ENCODE assay signal across 12 cellular contexts in genomic region chr7:142885311-142886230, GRCh38. TPM values are rescaled to one million over a fixed set of nuclear protein-coding genes. Genes with fewer than 3 reads are reported as not detected.
DNase-seq lines count a peak whose midpoint lies in the region; ATAC-seq and TF ChIP-seq lines count a peak whose summit lies in the region.
"Had no signal": no experiment of that assay in that cellular context is flagged by ENCODE, and none has a peak within 500 bp of the region (broad histone marks: within the 10 kb centered on the region; RNA-seq: fewer than 3 reads in every experiment).

TRPV6 (minus strand) TSS chr7:142885745.

- no peak for TF ChIP-seq CTCF in neural progenitor cell (IDR thresholded peaks at IDR 0.05)

- in situ Hi-C loops in HAP-1 (cut with MboI; ENCODE audit: low sequenced_read_pairs): no loop called here

- H4K20me1 ChIP-seq in neural progenitor cell (ENCODE audit: low read depth): no peaks in the 10 kb centered on the region

- peaks cover 9% of the 10 kb centered on the region for H3K27me3 Mint-ChIP-seq in neural progenitor cell (ENCODE audit: insufficient read depth, low read depth)

- 37 to 47% methylated on average over 16 of the region's 16 CpGs for WGBS in esophagus, 2 donors

- H3K27ac ChIP-seq in esophagus (ENCODE audit: low read depth in 2 of 2, low read length in 1 of 2) (peak within 1 kb of the TSS; percentile 18 to 69), neural progenitor cell (no peak within 1 kb of the TSS)
- H3K27ac ChIP-seq: ascending aorta, uterus had no signal

- H3K27ac Mint-ChIP-seq in neural progenitor cell: no peak within 1 kb of the TSS
- H3K27ac Mint-ChIP-seq in activated naive CD4-positive, alpha-beta T cell treated with anti-CD3 and anti-CD28 coated beads, Interleukin-2, amount 50 U/mL, for 72 hours: no peak within 1 kb of the TSS

- no peak within 1 kb of the TSS for H3K4me2 ChIP-seq in neural progenitor cell

- H3K9ac ChIP-seq in NT2/D1 (ENCODE audit: insufficient read length, low read depth): peak within 1 kb of the TSS; percentile 21
- H3K9ac ChIP-seq in neural progenitor cell: no peak within 1 kb of the TSS

- peak; percentile 10 for DNase-seq in COR-L47 (lab: John Stamatoyannopoulos, UW)
- peak; percentile 20 for DNase-seq in NT2/D1 (ENCODE audit: low read depth, low spot score)
- DNase-seq in neural progenitor cell (ENCODE audit: low spot score): peak; percentile 13
- DNase-seq in activated naive CD4-positive, alpha-beta T cell treated with anti-CD3 and anti-CD28 coated beads, Interleukin-2, amount 50 U/mL, for 72 hours (ENCODE audit: low spot score in 2 of 2): no peak
- no peak for DNase-seq in HAP-1 (ENCODE audit: low spot score in 2 of 2)
- no peak for DNase-seq in NCI-H446 treated with DMSO at 0.1 percent for 48 hours (lab: John Stamatoyannopoulos, UW)
- no peak for DNase-seq in activated CD4-positive, alpha-beta T cell treated with anti-CD3 and anti-CD28 coated beads for 48 hours
- DNase-seq: naive B cell, Right ventricle myocardium superior had no signal

- no peaks in the 10 kb centered on the region for H3K9me3 ChIP-seq in NT2/D1 (ENCODE audit: insufficient read depth, low read length)
- no peaks in the 10 kb centered on the region for H3K9me3 ChIP-seq in esophagus (ENCODE audit: control insufficient read depth in 2 of 2, insufficient read depth in 1 of 2, low read depth in 1 of 2, low read length in 1 of 2)
- H3K9me3 ChIP-seq in neural progenitor cell (ENCODE audit: low read depth): no peaks in the 10 kb centered on the region
- H3K9me3 ChIP-seq in HAP-1: no peaks in the 10 kb centered on the region
- H3K9me3 ChIP-seq: ascending aorta, uterus had no signal

- H3K4me1 Mint-ChIP-seq in neural progenitor cell: peaks cover 9% of the 10 kb centered on the region

- no peaks in the 10 kb centered on the region for H3K79me2 ChIP-seq in neural progenitor cell (ENCODE audit: low read depth)

- no peaks in the 10 kb centered on the region for H3K36me3 Mint-ChIP-seq in neural progenitor cell
- H3K36me3 Mint-ChIP-seq in activated naive CD4-positive, alpha-beta T cell treated with anti-CD3 and anti-CD28 coated beads, Interleukin-2, amount 50 U/mL, for 72 hours: no peaks in the 10 kb centered on the region
- H3K36me3 Mint-ChIP-seq: naive B cell had no signal

- ATAC-seq in activated naive CD4-positive, alpha-beta T cell treated with anti-CD3 and anti-CD28 coated beads, Interleukin-2, amount 50 U/mL, for 72 hours: no peak

- H3K36me3 ChIP-seq in NT2/D1 (ENCODE audit: insufficient read depth, insufficient read length, low read length) (no peaks in the 10 kb centered on the region), esophagus (ENCODE audit: control insufficient read depth in 2 of 2, insufficient read depth in 2 of 2, low read length in 1 of 2) (no peaks in the 10 kb centered on the region), neural progenitor cell (no peaks in the 10 kb centered on the region), HAP-1 (replicated peaks) (no peaks in the 10 kb centered on the region)
- H3K36me3 ChIP-seq: ascending aorta, uterus had no signal

- no peaks in the 10 kb centered on the region for H3F3A ChIP-seq in neural progenitor cell (ENCODE audit: low read depth)

- no peaks in the 10 kb centered on the region for H3K4me1 ChIP-seq in NT2/D1 (ENCODE audit: insufficient read depth, insufficient read length)
- H3K4me1 ChIP-seq in esophagus (ENCODE audit: control insufficient read depth in 2 of 2, insufficient read depth in 2 of 2, low read length in 1 of 2): peaks cover 0 to 13% of the 10 kb centered on the region in 2 donors
- no peaks in the 10 kb centered on the region for H3K4me1 ChIP-seq in neural progenitor cell
- H3K4me1 ChIP-seq in HAP-1: no peaks in the 10 kb centered on the region
- H3K4me1 ChIP-seq: ascending aorta, uterus had no signal

- H3K4me3 ChIP-seq in NT2/D1 (ENCODE audit: insufficient read length, low read depth) (no peak within 1 kb of the TSS), esophagus (ENCODE audit: low read depth in 1 of 2, low read length in 2 of 2) (peak within 1 kb of the TSS; percentile 30 to 32), neural progenitor cell (no peak within 1 kb of the TSS), HAP-1 (no peak within 1 kb of the TSS)
- H3K4me3 ChIP-seq: ascending aorta, uterus had no signal

- H2AFZ ChIP-seq in neural progenitor cell (replicated peaks): peak within 1 kb of the TSS; percentile 34

- H3K4me3 Mint-ChIP-seq in neural progenitor cell: no peak within 1 kb of the TSS
- H3K4me3 Mint-ChIP-seq: naive B cell had no signal

- no peaks in the 10 kb centered on the region for H3K9me3 Mint-ChIP-seq in neural progenitor cell
- H3K9me3 Mint-ChIP-seq in activated naive CD4-positive, alpha-beta T cell treated with anti-CD3 and anti-CD28 coated beads, Interleukin-2, amount 50 U/mL, for 72 hours: peaks cover 0 to under 1% of the 10 kb centered on the region in 2 donors
- H3K9me3 Mint-ChIP-seq: naive B cell had no signal

- H3K27me3 ChIP-seq in NT2/D1 (ENCODE audit: insufficient read depth, insufficient read length) (no peaks in the 10 kb centered on the region), esophagus (ENCODE audit: control insufficient read depth in 1 of 2, insufficient read depth in 2 of 2, low read length in 2 of 2) (no peaks in the 10 kb centered on the region), neural progenitor cell (no peaks in the 10 kb centered on the region), HAP-1 (ENCODE audit: low read depth) (no peaks in the 10 kb centered on the region)
- H3K27me3 ChIP-seq: ascending aorta, uterus had no signal

RNA-seq across cellular contexts. Expression of gene TRPV6, which starts in this region (rescaled TPM):
- 10 to 100 TPM in 1 of 2 donors, 1 to 10 TPM in 1; 2.5 to 10.5 TPM for polyA plus RNA-seq in esophagus
- not detected in 2 replicates for total RNA-seq in neural progenitor cell (ENCODE audit: low replicate concordance)
- under 1 TPM in 1 of 2 donors, not detected in 1; 0.09 TPM for total RNA-seq in activated naive CD4-positive, alpha-beta T cell treated with anti-CD3 and anti-CD28 coated beads, Interleukin-2, amount 50 U/mL, for 72 hours
- total RNA-seq: ascending aorta, Right ventricle myocardium superior had no signal

Comparison
In these comparisons a context has a peak if more than half of its experiments do, and no peak if none do; other contexts are left out.
1. Peak in DNase-seq in neural progenitor cell; RNA of the gene not detected or under 1 TPM.
2. DNase-seq: peak in COR-L47 (single experiment) and NT2/D1 (single experiment); none in activated naive CD4-positive, alpha-beta T cell treated with anti-CD3 and anti-CD28 coated beads, Interleukin-2, amount 50 U/mL, for 72 hours (0 of 2), HAP-1 (0 of 2), NCI-H446 treated with DMSO at 0.1 percent for 48 hours (single experiment) and activated CD4-positive, alpha-beta T cell treated with anti-CD3 and anti-CD28 coated beads for 48 hours (single experiment).
3. H3K4me3 ChIP-seq: peak in esophagus (2 of 2); none in NT2/D1 (single experiment), neural progenitor cell (single experiment) and HAP-1 (single experiment).